In the genomic region with DNA sequence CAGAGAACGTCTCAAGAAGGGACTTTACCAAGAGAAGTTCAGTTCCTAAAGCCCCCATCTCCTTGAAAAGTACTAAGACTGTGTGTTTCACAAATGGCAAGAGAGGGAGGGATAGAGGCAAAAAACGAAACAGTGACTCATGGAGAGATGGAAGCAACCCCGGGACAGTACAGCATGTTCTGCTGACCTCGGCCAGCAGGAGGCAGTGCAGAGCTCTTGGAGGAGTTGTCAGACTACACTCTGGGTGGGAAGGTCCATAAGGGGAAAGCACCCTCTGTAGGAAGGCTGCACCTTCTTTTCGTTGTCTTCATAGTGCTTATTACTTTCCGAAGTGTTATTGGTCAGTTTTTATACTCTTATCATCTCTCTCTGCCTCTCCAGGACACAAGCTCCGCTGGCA, we compare ENCODE assay signal across 8 cellular contexts.
DNase-seq lines count a peak whose midpoint lies in the region; ATAC-seq and TF ChIP-seq lines count a peak whose summit lies in the region.

No MANE protein-coding gene starts in this region.

- intact Hi-C loops in PC-9 (cut with micrococcal nuclease; ENCODE audit: unreplicated experiment) (loop anchor here (5.0 kb wide), 1 partner anchor 111 kb away; no protein-coding TSS in a partner anchor), heart left ventricle (cut with DNase I) (loop anchor here in 8 of 10 donors (2.0 to 10.0 kb wide), 6 partner anchors 106 to 796 kb away; no protein-coding TSS in a partner anchor)

- no peak for TF ChIP-seq POLR2A in heart left ventricle (IDR thresholded peaks at IDR 0.05)

- BruUV-seq in PC-9 (replicated peaks; lab: Mats Ljungman, UMichigan): no TSS peak

- no peaks in the 10 kb centered on the region for H3K79me2 ChIP-seq in PC-9 (ENCODE audit: low read depth)

- H3F3A ChIP-seq in PC-9 (ENCODE audit: insufficient read depth, low read depth): no peaks in the 10 kb centered on the region

- no peak overlapping the region for H3K27ac ChIP-seq in PC-9
- H3K27ac ChIP-seq in heart left ventricle: no peak overlapping the region

- ATAC-seq in HG02623 (IDR thresholded peaks at IDR 0.05; ENCODE audit: unreplicated experiment) (peak; percentile 40), heart left ventricle (peak in 3 of 4 donors; percentile 51 to 76 (median 59)), GM19455 (IDR thresholded peaks at IDR 0.05; ENCODE audit: unreplicated experiment) (no peak)

- TF ChIP-seq CTCF in PC-9 (conservative IDR thresholded peaks at IDR 0.05) (peak; percentile 66), heart left ventricle (IDR thresholded peaks at IDR 0.05) (peak; percentile 27 to 66 (median 46))

- peak; percentile 21 for DNase-seq in EH (ENCODE audit: low read depth)
- DNase-seq in PC-9: peak in 1 of 2 experiments; percentile 28
- DNase-seq in activated T-helper 1 cell treated with anti-CD3 and anti-CD28 coated beads, Interleukin-2, amount 50 U/mL, for 16 hours (ENCODE audit: low read depth in 1 of 2, low spot score in 1 of 2): peak; percentile 31 to 54
- peak in 3 of 5 donors; percentile 20 to 40 (median 37) for DNase-seq in heart left ventricle
- DNase-seq in stimulated activated CD4-positive, alpha-beta T cell treated with anti-CD3 and anti-CD28 coated beads, Interleukin-1b, Interleukin-23, amount 100 ng/mL, for 24 hours (ENCODE audit: low read depth in 4 of 4, low spot score in 1 of 4): peak; percentile 38 to 77 (median 73)
- no peak for DNase-seq in G401 (ENCODE audit: low spot score)

- H3K9me3 ChIP-seq in PC-9 (ENCODE audit: insufficient read depth, low read depth) (no peaks in the 10 kb centered on the region), heart left ventricle (no peaks in the 10 kb centered on the region)

- H3K36me3 ChIP-seq in PC-9 (ENCODE audit: low read depth): no peaks in the 10 kb centered on the region
- H3K36me3 ChIP-seq in heart left ventricle: no peaks in the 10 kb centered on the region

- CTCF ChIA-PET in PC-9 (lab: Charles Lee): interaction anchor here (1.0 kb wide), 1 partner anchor 33 kb away, joined by 3 read pairs; no protein-coding TSS in a partner anchor

- no peaks in the 10 kb centered on the region for H4K20me1 ChIP-seq in PC-9 (ENCODE audit: insufficient read depth)

- in situ Hi-C loops in G401 (cut with HindIII; ENCODE audit: low sequenced_read_pairs): no loop called here

- H3K4me3 ChIP-seq in PC-9 (no peak overlapping the region), heart left ventricle (no peak overlapping the region)

- POLR2A ChIA-PET in PC-9 (lab: Charles Lee; ENCODE audit: unreplicated experiment): interaction anchor here (1.1 kb wide), 1 partner anchor 42 kb away, joined by 3 read pairs; no protein-coding TSS in a partner anchor

- no peaks in the 10 kb centered on the region; the same call in 1 of the 2 replicates for H3K9me2 ChIP-seq in PC-9 (ENCODE audit: insufficient read depth)

- H2AFZ ChIP-seq in PC-9: no peak overlapping the region

- H3K27me3 ChIP-seq in PC-9 (ENCODE audit: insufficient read depth, low read depth): no peaks in the 10 kb centered on the region
- peaks cover 0 to 9% (median 0%) of the 10 kb centered on the region in 9 donors for H3K27me3 ChIP-seq in heart left ventricle

- no peak overlapping the region for H3K4me2 ChIP-seq in PC-9

- H3K4me1 ChIP-seq in PC-9 (replicated peaks; ENCODE audit: insufficient read depth): no peaks in the 10 kb centered on the region
- H3K4me1 ChIP-seq in heart left ventricle: peaks cover 0 to 6% (median 0%) of the 10 kb centered on the region in 12 donors

- WGBS in heart left ventricle, 4 donors: 41 to 51% (median 42%) methylated on average over 7 of the region's 7 CpGs
